In the genomic region with DNA sequence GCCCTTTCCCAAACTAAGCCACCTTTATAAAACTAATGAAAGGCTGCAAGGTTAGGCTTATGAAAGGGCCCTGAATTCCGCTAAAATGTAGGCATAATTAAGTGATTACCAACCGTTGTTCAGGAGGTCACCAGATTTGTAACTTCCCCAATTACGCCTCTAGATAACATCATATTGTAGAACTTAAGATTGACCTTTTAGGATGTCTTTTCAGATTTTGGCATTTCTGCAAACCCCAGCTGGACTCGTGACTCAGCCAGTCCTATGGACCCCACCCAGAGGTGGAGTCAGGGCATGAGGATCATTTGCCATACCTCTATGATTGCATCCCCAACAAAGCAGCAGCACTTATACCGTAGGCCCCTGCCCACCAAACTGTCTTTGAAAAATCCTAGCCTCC, we compare ENCODE assay signal across 18 cellular contexts.
"Had no signal": no experiment of that assay in that cellular context is flagged by ENCODE, and none has a peak within 500 bp of the region (broad histone marks: within the 10 kb centered on the region; RNA-seq: fewer than 3 reads in every experiment).

No MANE protein-coding gene starts in this region.

- H3K36me3 ChIP-seq: adrenal gland, suprapubic skin had no signal

- H3K4me3 ChIP-seq: adrenal gland, coronary artery, hepatocyte, lung, suprapubic skin had no signal

- H3K9me3 Mint-ChIP-seq: activated CD4-positive, alpha-beta memory T cell treated with anti-CD3 and anti-CD28 coated beads for 36 hours; activated naive CD4-positive, alpha-beta T cell treated with anti-CD3 and anti-CD28 coated beads, Interleukin-2, amount 50 U/mL, for 24 hours; activated T-cell treated with anti-CD3 and anti-CD28 coated beads, Interleukin-2, amount 50 U/mL, for 24 hours; central memory CD8-positive, alpha-beta T cell; mesothelial cell of epicardium; nephron progenitor cell; stimulated activated naive CD8-positive, alpha-beta T cell treated with anti-CD3 and anti-CD28 coated beads, Interleukin-15, Interleukin-2, amounts not matched to agents 100 ng/mL and 50 ng/mL, for 24 hours had no signal

- H3K27me3 Mint-ChIP-seq: activated naive CD4-positive, alpha-beta T cell treated with anti-CD3 and anti-CD28 coated beads, Interleukin-2, amount 50 U/mL, for 24 hours; activated T-cell treated with anti-CD3 and anti-CD28 coated beads, Interleukin-2, amount 50 U/mL, for 24 hours; central memory CD8-positive, alpha-beta T cell; stimulated activated naive CD8-positive, alpha-beta T cell treated with anti-CD3 and anti-CD28 coated beads, Interleukin-15, Interleukin-2, amounts not matched to agents 100 ng/mL and 50 ng/mL, for 24 hours had no signal

- H3K4me2 ChIP-seq: hepatocyte had no signal

- H3K27ac ChIP-seq: adrenal gland, coronary artery, hepatocyte, suprapubic skin had no signal

- ATAC-seq: activated CD8-positive, alpha-beta memory T cell treated with anti-CD3 and anti-CD28 coated beads, Interleukin-2, amount 10 ng/mL, durations not matched to agents 7 days and 5 days; sciatic nerve had no signal

- H3K27me3 ChIP-seq: adrenal gland, hepatocyte, suprapubic skin had no signal

- H3K36me3 Mint-ChIP-seq: activated CD4-positive, alpha-beta memory T cell treated with anti-CD3 and anti-CD28 coated beads for 36 hours; activated naive CD4-positive, alpha-beta T cell treated with anti-CD3 and anti-CD28 coated beads, Interleukin-2, amount 50 U/mL, for 24 hours; mesothelial cell of epicardium had no signal

- H3K4me3 Mint-ChIP-seq: activated CD4-positive, alpha-beta memory T cell treated with anti-CD3 and anti-CD28 coated beads for 36 hours; activated CD8-positive, alpha-beta memory T cell treated with anti-CD3 and anti-CD28 coated beads, Interleukin-2, amount 10 ng/mL, durations not matched to agents 7 days and 5 days; activated naive CD4-positive, alpha-beta T cell treated with anti-CD3 and anti-CD28 coated beads, Interleukin-2, amount 50 U/mL, for 24 hours; activated T-cell treated with anti-CD3 and anti-CD28 coated beads, Interleukin-2, amount 50 U/mL, for 24 hours; central memory CD8-positive, alpha-beta T cell; mesothelial cell of epicardium; nephron progenitor cell; stimulated activated naive CD8-positive, alpha-beta T cell treated with anti-CD3 and anti-CD28 coated beads, Interleukin-15, Interleukin-2, amounts not matched to agents 100 ng/mL and 50 ng/mL, for 24 hours had no signal

- DNase-seq: activated CD4-positive, alpha-beta memory T cell treated with anti-CD3 and anti-CD28 coated beads for 36 hours; activated CD4-positive, CD25-positive, alpha-beta regulatory T cell treated with anti-CD3 and anti-CD28 coated beads, Interleukin-2, amount 50 U/mL, for 72 hours; activated CD8-positive, alpha-beta memory T cell treated with anti-CD3 and anti-CD28 coated beads, Interleukin-2, amount 10 ng/mL, durations not matched to agents 7 days and 5 days; activated T-cell treated with anti-CD3 and anti-CD28 coated beads, Interleukin-2, amount 50 U/mL, for 24 hours; adrenal gland; effector CD8-positive, alpha-beta T cell; islet precursor cell; nephron progenitor cell; trophoblast cell had no signal

- H3K27ac Mint-ChIP-seq: activated CD4-positive, alpha-beta memory T cell treated with anti-CD3 and anti-CD28 coated beads for 36 hours; activated CD8-positive, alpha-beta memory T cell treated with anti-CD3 and anti-CD28 coated beads, Interleukin-2, amount 10 ng/mL, durations not matched to agents 7 days and 5 days; activated naive CD4-positive, alpha-beta T cell treated with anti-CD3 and anti-CD28 coated beads, Interleukin-2, amount 50 U/mL, for 24 hours; activated T-cell treated with anti-CD3 and anti-CD28 coated beads, Interleukin-2, amount 50 U/mL, for 24 hours; mesothelial cell of epicardium; nephron progenitor cell; stimulated activated naive CD8-positive, alpha-beta T cell treated with anti-CD3 and anti-CD28 coated beads, Interleukin-15, Interleukin-2, amounts not matched to agents 100 ng/mL and 50 ng/mL, for 24 hours had no signal

- H3K9me3 ChIP-seq: adrenal gland, suprapubic skin had no signal

- H2AFZ ChIP-seq: hepatocyte had no signal
